1 cellular context compared by ENCODE assay signal in genomic region chr2:49687873-49688272, GRCh38.
TF ChIP-seq lines count a peak whose summit lies in the region.

No MANE protein-coding gene starts in this region.

TF ChIP-seq in SK-N-SH treated with all-trans-retinoic acid at 6 μM for 48 hours, 23 proteins besides CTCF, POLR2A, EP300 and RAD21 (continued from another document):
- TF ChIP-seq, protein P1, sequence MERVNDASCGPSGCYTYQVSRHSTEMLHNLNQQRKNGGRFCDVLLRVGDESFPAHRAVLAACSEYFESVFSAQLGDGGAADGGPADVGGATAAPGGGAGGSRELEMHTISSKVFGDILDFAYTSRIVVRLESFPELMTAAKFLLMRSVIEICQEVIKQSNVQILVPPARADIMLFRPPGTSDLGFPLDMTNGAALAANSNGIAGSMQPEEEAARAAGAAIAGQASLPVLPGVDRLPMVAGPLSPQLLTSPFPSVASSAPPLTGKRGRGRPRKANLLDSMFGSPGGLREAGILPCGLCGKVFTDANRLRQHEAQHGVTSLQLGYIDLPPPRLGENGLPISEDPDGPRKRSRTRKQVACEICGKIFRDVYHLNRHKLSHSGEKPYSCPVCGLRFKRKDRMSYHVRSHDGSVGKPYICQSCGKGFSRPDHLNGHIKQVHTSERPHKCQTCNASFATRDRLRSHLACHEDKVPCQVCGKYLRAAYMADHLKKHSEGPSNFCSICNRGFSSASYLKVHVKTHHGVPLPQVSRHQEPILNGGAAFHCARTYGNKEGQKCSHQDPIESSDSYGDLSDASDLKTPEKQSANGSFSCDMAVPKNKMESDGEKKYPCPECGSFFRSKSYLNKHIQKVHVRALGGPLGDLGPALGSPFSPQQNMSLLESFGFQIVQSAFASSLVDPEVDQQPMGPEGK (CRISPR knock-in tag; IDR thresholded peaks at IDR 0.05; ENCODE audit: borderline replicate concordance): no peak
- TF ChIP-seq ESRRG (CRISPR knock-in tag; IDR thresholded peaks at IDR 0.05) (no peak), ARNTL (CRISPR knock-in tag; IDR thresholded peaks at IDR 0.05; ENCODE audit: borderline replicate concordance, low read depth) (no peak), ZNF565 (CRISPR knock-in tag; conservative IDR thresholded peaks at IDR 0.05; ENCODE audit: low read depth) (no peak), ZFP3 (CRISPR knock-in tag; IDR thresholded peaks at IDR 0.05) (no peak), RARB (CRISPR knock-in tag; IDR thresholded peaks at IDR 0.05) (no peak), PPARA (CRISPR knock-in tag; IDR thresholded peaks at IDR 0.05; ENCODE audit: borderline replicate concordance) (no peak)
- TF ChIP-seq, protein P2, sequence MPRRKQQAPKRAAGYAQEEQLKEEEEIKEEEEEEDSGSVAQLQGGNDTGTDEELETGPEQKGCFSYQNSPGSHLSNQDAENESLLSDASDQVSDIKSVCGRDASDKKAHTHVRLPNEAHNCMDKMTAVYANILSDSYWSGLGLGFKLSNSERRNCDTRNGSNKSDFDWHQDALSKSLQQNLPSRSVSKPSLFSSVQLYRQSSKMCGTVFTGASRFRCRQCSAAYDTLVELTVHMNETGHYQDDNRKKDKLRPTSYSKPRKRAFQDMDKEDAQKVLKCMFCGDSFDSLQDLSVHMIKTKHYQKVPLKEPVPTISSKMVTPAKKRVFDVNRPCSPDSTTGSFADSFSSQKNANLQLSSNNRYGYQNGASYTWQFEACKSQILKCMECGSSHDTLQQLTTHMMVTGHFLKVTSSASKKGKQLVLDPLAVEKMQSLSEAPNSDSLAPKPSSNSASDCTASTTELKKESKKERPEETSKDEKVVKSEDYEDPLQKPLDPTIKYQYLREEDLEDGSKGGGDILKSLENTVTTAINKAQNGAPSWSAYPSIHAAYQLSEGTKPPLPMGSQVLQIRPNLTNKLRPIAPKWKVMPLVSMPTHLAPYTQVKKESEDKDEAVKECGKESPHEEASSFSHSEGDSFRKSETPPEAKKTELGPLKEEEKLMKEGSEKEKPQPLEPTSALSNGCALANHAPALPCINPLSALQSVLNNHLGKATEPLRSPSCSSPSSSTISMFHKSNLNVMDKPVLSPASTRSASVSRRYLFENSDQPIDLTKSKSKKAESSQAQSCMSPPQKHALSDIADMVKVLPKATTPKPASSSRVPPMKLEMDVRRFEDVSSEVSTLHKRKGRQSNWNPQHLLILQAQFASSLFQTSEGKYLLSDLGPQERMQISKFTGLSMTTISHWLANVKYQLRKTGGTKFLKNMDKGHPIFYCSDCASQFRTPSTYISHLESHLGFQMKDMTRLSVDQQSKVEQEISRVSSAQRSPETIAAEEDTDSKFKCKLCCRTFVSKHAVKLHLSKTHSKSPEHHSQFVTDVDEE (CRISPR knock-in tag; IDR thresholded peaks at IDR 0.05): no peak
